Comparison of ENCODE assay signal across 1 cellular context in genomic region chr7:106231856-106232490, GRCh38.
TF ChIP-seq lines count a peak whose summit lies in the region.

No MANE protein-coding gene starts in this region.

TF ChIP-seq in GM23338, 12 proteins besides CTCF, POLR2A, EP300 and RAD21:
- TF ChIP-seq ZNF462 (CRISPR knock-in tag; IDR thresholded peaks at IDR 0.05) (no peak), EZH2phosphoT487 (IDR thresholded peaks at IDR 0.05; ENCODE audit: unreplicated experiment) (no peak), STAT1 (IDR thresholded peaks at IDR 0.05; ENCODE audit: unreplicated experiment) (no peak), EZH2 (IDR thresholded peaks at IDR 0.05; ENCODE audit: low read depth, unreplicated experiment) (no peak), REST (IDR thresholded peaks at IDR 0.05; ENCODE audit: unreplicated experiment) (no peak), CREB1 (CRISPR knock-in tag; IDR thresholded peaks at IDR 0.05; ENCODE audit: low read depth) (no peak), ETS1 (IDR thresholded peaks at IDR 0.05) (no peak), ZNF114 (CRISPR knock-in tag; IDR thresholded peaks at IDR 0.05) (no peak), ZNF331 (CRISPR knock-in tag; IDR thresholded peaks at IDR 0.05; ENCODE audit: low read depth) (no peak), JUNB (IDR thresholded peaks at IDR 0.05; ENCODE audit: unreplicated experiment) (no peak), NANOG (IDR thresholded peaks at IDR 0.05; ENCODE audit: borderline replicate concordance) (no peak), POLR2AphosphoS5 (IDR thresholded peaks at IDR 0.05; ENCODE audit: low read depth) (no peak)
